In genomic region chr20:17914957-17915356, GRCh38 we compare ENCODE assay signal across 20 cellular contexts. TPM values are rescaled to one million over a fixed set of nuclear protein-coding genes. Genes with fewer than 3 reads are reported as not detected.
A peak's percentile ranks its signal among the peaks of the same experiment; 100 is the strongest.
DNase-seq lines count a peak whose midpoint lies in the region; ATAC-seq and TF ChIP-seq lines count a peak whose summit lies in the region.
"Had no signal": no experiment of that assay in that cellular context is flagged by ENCODE, and none has a peak within 500 bp of the region (broad histone marks: within the 10 kb centered on the region; RNA-seq: fewer than 3 reads in every experiment).

No MANE protein-coding gene starts in this region.

- peak overlapping the region; percentile 36; the same call in 1 of the 2 replicates for H2BK120ac ChIP-seq in IMR-90 (ENCODE audit: low read depth, low read length)

- no peaks in the 10 kb centered on the region for H3K4me1 Mint-ChIP-seq in activated naive CD8-positive, alpha-beta T cell treated with anti-CD3 and anti-CD28 coated beads for 36 hours

- no peaks in the 10 kb centered on the region for H3K9me3 ChIP-seq in BLaER1
- no peaks in the 10 kb centered on the region for H3K9me3 ChIP-seq in IMR-90 (ENCODE audit: control insufficient read depth, insufficient read depth, low read length)
- H3K9me3 ChIP-seq: A549, BE2C, Caco-2, HAP-1 had no signal

- H3K36me3 ChIP-seq in BLaER1 (no peaks in the 10 kb centered on the region), IMR-90 (ENCODE audit: control insufficient read depth, insufficient read depth, low read length) (no peaks in the 10 kb centered on the region)
- H3K36me3 ChIP-seq: BE2C, HAP-1 had no signal

- H2BK15ac ChIP-seq in IMR-90 (ENCODE audit: low read depth, low read length), result peak overlapping the region; percentile 21; the same call in 1 of the 3 replicates

- H3K4me1 ChIP-seq in BLaER1 (peaks cover 35% of the 10 kb centered on the region), IMR-90 (ENCODE audit: control insufficient read depth, insufficient read depth, low read length) (peaks cover 14% of the 10 kb centered on the region)
- H3K4me1 ChIP-seq: A549, BE2C, HAP-1 had no signal

- H3K4ac ChIP-seq in IMR-90 (ENCODE audit: low read depth, low read length), result 0 out of 2 replicates have a peak overlapping the region, but pooled peaks have one; percentile 8

- H3K27ac ChIP-seq in BLaER1 (peak overlapping the region; percentile 26; the same call in 1 of the 2 replicates), IMR-90 (ENCODE audit: insufficient read depth, low read length) (no peak overlapping the region)
- H3K27ac ChIP-seq: A549, C4-2B had no signal

- in situ Hi-C loops in IMR-90 (cut with MboI; ENCODE audit: low sequenced_read_pairs), result no loop called here

- no peak for TF ChIP-seq RAD21 in IMR-90 (IDR thresholded peaks at IDR 0.05; ENCODE audit: low read length)

- H3K4me3 ChIP-seq in BLaER1, result no peak overlapping the region
- no peak overlapping the region for H3K4me3 ChIP-seq in IMR-90 (ENCODE audit: insufficient read depth, low read depth, low read length)
- H3K4me3 ChIP-seq: A549, HAP-1 had no signal

- H4K20me1 ChIP-seq in BLaER1 (no peaks in the 10 kb centered on the region), IMR-90 (ENCODE audit: insufficient read depth, low read length) (no peaks in the 10 kb centered on the region)

- H3K27me3 ChIP-seq in BLaER1 (no peaks in the 10 kb centered on the region), IMR-90 (ENCODE audit: control insufficient read depth, insufficient read depth, low read length) (no peaks in the 10 kb centered on the region)
- H3K27me3 ChIP-seq: BE2C had no signal

- intact Hi-C loops in IMR-90 (cut with micrococcal nuclease), result no loop called here

- H3K27ac Mint-ChIP-seq in activated naive CD8-positive, alpha-beta T cell treated with anti-CD3 and anti-CD28 coated beads for 36 hours, result no peak overlapping the region
- H3K27ac Mint-ChIP-seq: CD4-positive, CD25-positive, alpha-beta regulatory T cell; CD8-positive, alpha-beta T cell; HFFc6 had no signal

- no peak overlapping the region for H3K23ac ChIP-seq in IMR-90 (ENCODE audit: low read depth, low read length)

- DNase-seq in IMR-90, result no peak
- peak; percentile 78 for DNase-seq in mesenteric fat pad (ENCODE audit: low spot score)
- DNase-seq in activated naive CD8-positive, alpha-beta T cell treated with anti-CD3 and anti-CD28 coated beads for 36 hours, result no peak
- DNase-seq: 8988T; ACHN; AML-193; BE2C; Caco-2; CD4-positive, CD25-positive, alpha-beta regulatory T cell; CD8-positive, alpha-beta T cell; DMS153; DND-41; GOT3; HFFc6 had no signal

- no TSS peak for BruUV-seq in IMR-90 (replicated peaks; lab: Mats Ljungman, UMichigan)

- H3K36me3 Mint-ChIP-seq in activated naive CD8-positive, alpha-beta T cell treated with anti-CD3 and anti-CD28 coated beads for 36 hours, result no peaks in the 10 kb centered on the region
- H3K36me3 Mint-ChIP-seq: CD4-positive, CD25-positive, alpha-beta regulatory T cell; CD8-positive, alpha-beta T cell had no signal

- H4K8ac ChIP-seq in IMR-90 (ENCODE audit: low read depth in 2 of 2, low read length in 2 of 2), result no peak overlapping the region

- H3K14ac ChIP-seq in IMR-90 (replicated peaks; ENCODE audit: low read depth, low read length), result 0 out of 2 replicates have a peak overlapping the region, but pooled peaks have one; percentile 11

- no peaks in the 10 kb centered on the region for H3K79me1 ChIP-seq in IMR-90 (ENCODE audit: low read depth in 1 of 2, low read length in 2 of 2)

- H4K91ac ChIP-seq in IMR-90 (ENCODE audit: insufficient read depth, low read depth, low read length), result no peak overlapping the region; the same call in 1 of the 2 replicates

- no peak for ATAC-seq in IMR-90 (ENCODE audit: low read depth)
- no peak for ATAC-seq in HG02759 (IDR thresholded peaks at IDR 0.05; ENCODE audit: unreplicated experiment)
- no peak for ATAC-seq in HG03196 (IDR thresholded peaks at IDR 0.05; ENCODE audit: unreplicated experiment)
- ATAC-seq: A549; CD8-positive, alpha-beta T cell had no signal

- peaks cover 34% of the 10 kb centered on the region for H3K27me3 Mint-ChIP-seq in activated naive CD8-positive, alpha-beta T cell treated with anti-CD3 and anti-CD28 coated beads for 36 hours

- H3K56ac ChIP-seq in IMR-90 (ENCODE audit: extremely low read depth, insufficient read depth, low read length), result no peak overlapping the region

- H2AFZ ChIP-seq in IMR-90 (replicated peaks; ENCODE audit: low read length, poor library complexity), result no peak overlapping the region

- CTCF ChIA-PET in IMR-90 (lab: Yijun Ruan, JAX), result interaction anchor here (1.0 kb wide), 1 partner anchor 17 kb away, joined by 4 read pairs; no protein-coding TSS in a partner anchor

- dilution Hi-C loops in IMR-90 (cut with HindIII; ENCODE audit: low sequenced_read_pairs, unreplicated experiment), result no loop called here

- no peak overlapping the region for H3K4me3 Mint-ChIP-seq in activated naive CD8-positive, alpha-beta T cell treated with anti-CD3 and anti-CD28 coated beads for 36 hours
- H3K4me3 Mint-ChIP-seq: CD4-positive, CD25-positive, alpha-beta regulatory T cell; CD8-positive, alpha-beta T cell; HFFc6 had no signal

- no peak overlapping the region for H2BK5ac ChIP-seq in IMR-90 (ENCODE audit: low read depth, low read length, poor library complexity, severe bottlenecking)

- no peak for TF ChIP-seq POLR2A in IMR-90 (IDR thresholded peaks at IDR 0.05; ENCODE audit: low read depth, low read length)

- no CpG with 5 or more reads among the region's 4 CpGs for WGBS in IMR-90 (ENCODE audit: extremely low coverage in 2 of 2, insufficient read length in 1 of 2), 2 experiments

- peak overlapping the region; percentile 39 for H3K4me2 ChIP-seq in BLaER1
- no peak overlapping the region for H3K4me2 ChIP-seq in IMR-90 (ENCODE audit: low read depth, low read length)
- H3K4me2 ChIP-seq: A549 had no signal

- POLR2A ChIA-PET in IMR-90 (lab: Charles Lee; ENCODE audit: unreplicated experiment), result no interaction called here

- H3K9me1 ChIP-seq in IMR-90 (ENCODE audit: insufficient read depth, low read length), result no peaks in the 10 kb centered on the region; the same call in 1 of the 2 replicates

- no peak for TF ChIP-seq CTCF in IMR-90 (conservative IDR thresholded peaks at IDR 0.05; ENCODE audit: low read depth, low read length)

- H2AK5ac ChIP-seq in IMR-90 (ENCODE audit: low read depth, low read length), result peak overlapping the region; percentile 47; the same call in 1 of the 2 replicates

- H2BK20ac ChIP-seq in IMR-90 (ENCODE audit: low read depth, low read length), result no peak overlapping the region

- no peaks in the 10 kb centered on the region for H3K9me3 Mint-ChIP-seq in activated naive CD8-positive, alpha-beta T cell treated with anti-CD3 and anti-CD28 coated beads for 36 hours
- H3K9me3 Mint-ChIP-seq: CD8-positive, alpha-beta T cell; HFFc6 had no signal

- H4K5ac ChIP-seq in IMR-90 (ENCODE audit: low read depth, low read length), result no peak overlapping the region

- H3K9ac ChIP-seq in BLaER1, result no peak overlapping the region
- no peak overlapping the region for H3K9ac ChIP-seq in IMR-90 (ENCODE audit: low read depth, low read length)

- H3K18ac ChIP-seq in IMR-90 (ENCODE audit: low read depth, low read length), result no peak overlapping the region

- no peak overlapping the region for H2AK9ac ChIP-seq in IMR-90 (replicated peaks; ENCODE audit: low read depth, low read length, poor library complexity)

TF ChIP-seq in IMR-90, 13 proteins besides CTCF, POLR2A, EP300 and RAD21:
- no peak for TF ChIP-seq RCOR1 (IDR thresholded peaks at IDR 0.05; ENCODE audit: insufficient replicate concordance, low read length)
- TF ChIP-seq MAFK (IDR thresholded peaks at IDR 0.05; ENCODE audit: low read depth, low read length), result no peak
- no peak for TF ChIP-seq BHLHE40 (IDR thresholded peaks at IDR 0.05; ENCODE audit: low read depth, low read length)
- no peak for TF ChIP-seq MAZ (IDR thresholded peaks at IDR 0.05; ENCODE audit: borderline replicate concordance, low read depth, low read length)
- TF ChIP-seq CHD1 (IDR thresholded peaks at IDR 0.05; ENCODE audit: low read depth, low read length), result no peak
- TF ChIP-seq MXI1 (IDR thresholded peaks at IDR 0.05; ENCODE audit: borderline replicate concordance, low read depth, low read length), result no peak
- no peak for TF ChIP-seq FOS (IDR thresholded peaks at IDR 0.05; ENCODE audit: low read depth, low read length)
- TF ChIP-seq USF2 (IDR thresholded peaks at IDR 0.05; ENCODE audit: low read depth, low read length), result no peak
- TF ChIP-seq ELK1 (IDR thresholded peaks at IDR 0.05; ENCODE audit: borderline replicate concordance, low read depth, low read length), result no peak
- TF ChIP-seq CEBPB (IDR thresholded peaks at IDR 0.05; ENCODE audit: low read depth, low read length), result no peak
TF ChIP-seq in IMR-90: peak in this region for 0.

RNA-seq across cellular contexts. Expression of gene SNX5, which starts 53.6 kb away (rescaled TPM):
- total RNA-seq in IMR-90 (2012; rRNA removed) (65.4 and 85.0 TPM in 2 replicates), mesenteric fat pad (97.6 TPM)
- 76.7 and 92.8 TPM in 2 replicates for polyA plus RNA-seq in IMR-90 (2012; rRNA removed)
- 36.7 and 37.4 TPM in 2 replicates for polyA plus RNA-seq in IMR-90 (2012; cell fraction: cytosol; rRNA removed)
- 163 and 192 TPM in 2 replicates for polyA plus RNA-seq in IMR-90 (2012; cell fraction: nucleus; rRNA removed; ENCODE audit: low replicate concordance)
- total RNA-seq in activated naive CD8-positive, alpha-beta T cell treated with anti-CD3 and anti-CD28 coated beads for 36 hours, result 100 to 1,000 TPM; 198 to 235 TPM

RNA-seq across cellular contexts. Expression of gene MGME1, which starts 53.9 kb away (rescaled TPM):
- total RNA-seq in IMR-90 (2012; rRNA removed) (7.2 and 8.1 TPM in 2 replicates), mesenteric fat pad (10.6 TPM)
- 7.1 and 9.3 TPM in 2 replicates for polyA plus RNA-seq in IMR-90 (2012; rRNA removed)
- 2.2 and 2.3 TPM in 2 replicates for polyA plus RNA-seq in IMR-90 (2012; cell fraction: cytosol; rRNA removed)
- polyA plus RNA-seq in IMR-90 (2012; cell fraction: nucleus; rRNA removed; ENCODE audit: low replicate concordance), result 4.7 and 13.8 TPM in 2 replicates
- 10 to 100 TPM; 30.1 to 30.9 TPM for total RNA-seq in activated naive CD8-positive, alpha-beta T cell treated with anti-CD3 and anti-CD28 coated beads for 36 hours
